In the genomic region with DNA sequence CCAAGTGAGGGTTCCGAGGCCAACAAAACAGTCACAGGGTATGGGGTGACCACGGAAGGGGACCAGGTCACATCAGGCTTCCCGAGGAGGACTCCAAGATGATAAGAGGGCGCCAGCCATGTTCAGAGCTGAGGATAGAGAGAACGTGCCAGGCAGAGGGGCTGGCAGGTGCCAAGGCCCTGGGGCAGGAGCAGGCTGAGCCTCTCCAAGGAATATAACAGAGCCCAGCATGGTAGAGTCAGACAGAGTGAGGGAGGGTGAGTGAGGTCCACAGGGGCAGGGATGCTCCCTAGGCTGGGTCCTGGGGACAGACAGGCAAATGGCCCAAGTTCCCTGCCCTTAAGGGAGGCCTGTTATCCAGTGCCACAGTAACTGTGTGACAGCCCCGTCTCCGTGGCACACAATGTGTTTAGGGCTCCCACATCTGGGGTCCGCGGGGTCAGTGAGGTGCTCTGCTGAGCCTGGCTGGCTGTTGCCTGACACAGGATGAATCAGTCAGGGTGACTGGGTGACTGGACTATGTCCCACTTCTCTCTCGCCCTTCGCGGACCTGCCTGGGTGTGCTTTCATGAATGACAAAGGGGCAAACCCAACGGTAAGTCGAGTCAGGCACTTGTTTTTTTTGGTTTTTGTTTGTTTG, we compare ENCODE assay signal across 26 cellular contexts.
"Had no signal": no experiment of that assay in that cellular context is flagged by ENCODE, and none has a peak within 500 bp of the region (broad histone marks: within the 10 kb centered on the region; RNA-seq: fewer than 3 reads in every experiment).

No MANE protein-coding gene starts in this region.

- H3K4me3 ChIP-seq: colonic mucosa, esophagus squamous epithelium, gastroesophageal sphincter, left ventricle myocardium inferior, neural progenitor cell, psoas muscle, right lobe of liver, testis, tibial nerve, upper lobe of right lung, vagina had no signal

- H3K36me3 Mint-ChIP-seq: naive thymus-derived CD8-positive, alpha-beta T cell; neural progenitor cell; stimulated activated naive B cell treated with anti-CD40 and anti-IgM and Interleukin-4, amounts not matched to agents 10 μg/mL and 1 μg/mL and 100 μg/mL, for 72 hours had no signal

- H3K27me3 ChIP-seq: colonic mucosa, neural progenitor cell, right lobe of liver, testis, tibial nerve, upper lobe of right lung, vagina had no signal

- H3K36me3 ChIP-seq: colonic mucosa, esophagus squamous epithelium, gastroesophageal sphincter, left ventricle myocardium inferior, neural progenitor cell, right lobe of liver, tibial nerve, upper lobe of right lung, vagina had no signal

- H3K9me3 Mint-ChIP-seq: naive thymus-derived CD8-positive, alpha-beta T cell; stimulated activated naive B cell treated with anti-CD40 and anti-IgM and Interleukin-4, amounts not matched to agents 10 μg/mL and 1 μg/mL and 100 μg/mL, for 72 hours; stimulated activated naive CD8-positive, alpha-beta T cell treated with anti-CD3 and anti-CD28 coated beads, Interleukin-15, amount 100 ng/mL, for 72 hours had no signal

- DNase-seq: colonic mucosa; dermis blood vessel endothelial cell; esophagus squamous epithelium; foreskin fibroblast; glutamatergic neuron; islet precursor cell; left cardiac atrium; left ventricle myocardium inferior; mesendoderm; occipital lobe; psoas muscle; retina; right lobe of liver; stimulated activated CD4-positive, alpha-beta T cell treated with anti-CD3 and anti-CD28 coated beads, Interleukin-15, amount 100 ng/mL, for 24 hours; stimulated activated CD4-positive, alpha-beta T cell treated with anti-CD3 and anti-CD28 coated beads, Interleukin-1b, Interleukin-23, amount 100 ng/mL, for 48 hours; stimulated activated CD4-positive, alpha-beta T cell treated with anti-CD3 and anti-CD28 coated beads, Interleukin-4, amount 100 ng/mL, for 24 hours; stimulated activated naive B cell treated with anti-CD40 and anti-IgM and Interleukin-4, amounts not matched to agents 10 μg/mL and 1 μg/mL and 100 μg/mL, for 72 hours; stimulated activated naive CD8-positive, alpha-beta T cell treated with anti-CD3 and anti-CD28 coated beads, Interleukin-15, amount 100 ng/mL, for 72 hours; testis; upper lobe of right lung had no signal

- H3K27ac ChIP-seq: colonic mucosa, esophagus squamous epithelium, gastroesophageal sphincter, left ventricle myocardium inferior, neural progenitor cell, parathyroid adenoma, psoas muscle, right lobe of liver, testis, tibial nerve, upper lobe of right lung, vagina had no signal

- H3K27me3 Mint-ChIP-seq: stimulated activated naive CD8-positive, alpha-beta T cell treated with anti-CD3 and anti-CD28 coated beads, Interleukin-15, amount 100 ng/mL, for 72 hours had no signal

- H3K4me1 ChIP-seq: colonic mucosa, gastroesophageal sphincter, left ventricle myocardium inferior, neural progenitor cell, parathyroid adenoma, psoas muscle, right lobe of liver, testis, tibial nerve, upper lobe of right lung, vagina had no signal

- ATAC-seq: gastroesophageal sphincter; left cardiac atrium; naive thymus-derived CD8-positive, alpha-beta T cell; psoas muscle; stimulated activated naive B cell treated with anti-CD40 and anti-IgM and Interleukin-4, amounts not matched to agents 10 μg/mL and 1 μg/mL and 100 μg/mL, for 72 hours; stimulated activated naive CD8-positive, alpha-beta T cell treated with anti-CD3 and anti-CD28 coated beads, Interleukin-15, amount 100 ng/mL, for 72 hours; upper lobe of right lung had no signal

- H3K4me3 Mint-ChIP-seq: naive thymus-derived CD8-positive, alpha-beta T cell; neural progenitor cell; stimulated activated naive B cell treated with anti-CD40 and anti-IgM and Interleukin-4, amounts not matched to agents 10 μg/mL and 1 μg/mL and 100 μg/mL, for 72 hours; stimulated activated naive CD8-positive, alpha-beta T cell treated with anti-CD3 and anti-CD28 coated beads, Interleukin-15, amount 100 ng/mL, for 72 hours had no signal

- H3K9me3 ChIP-seq: colonic mucosa, esophagus squamous epithelium, gastroesophageal sphincter, left ventricle myocardium inferior, psoas muscle, right lobe of liver, testis, tibial nerve, upper lobe of right lung, vagina had no signal

- H3K27ac Mint-ChIP-seq: naive thymus-derived CD8-positive, alpha-beta T cell; neural progenitor cell; stimulated activated naive B cell treated with anti-CD40 and anti-IgM and Interleukin-4, amounts not matched to agents 10 μg/mL and 1 μg/mL and 100 μg/mL, for 72 hours had no signal

- H3K4me1 Mint-ChIP-seq: naive thymus-derived CD8-positive, alpha-beta T cell had no signal
